ENCODE assay signal across 8 cellular contexts in the genomic region with DNA sequence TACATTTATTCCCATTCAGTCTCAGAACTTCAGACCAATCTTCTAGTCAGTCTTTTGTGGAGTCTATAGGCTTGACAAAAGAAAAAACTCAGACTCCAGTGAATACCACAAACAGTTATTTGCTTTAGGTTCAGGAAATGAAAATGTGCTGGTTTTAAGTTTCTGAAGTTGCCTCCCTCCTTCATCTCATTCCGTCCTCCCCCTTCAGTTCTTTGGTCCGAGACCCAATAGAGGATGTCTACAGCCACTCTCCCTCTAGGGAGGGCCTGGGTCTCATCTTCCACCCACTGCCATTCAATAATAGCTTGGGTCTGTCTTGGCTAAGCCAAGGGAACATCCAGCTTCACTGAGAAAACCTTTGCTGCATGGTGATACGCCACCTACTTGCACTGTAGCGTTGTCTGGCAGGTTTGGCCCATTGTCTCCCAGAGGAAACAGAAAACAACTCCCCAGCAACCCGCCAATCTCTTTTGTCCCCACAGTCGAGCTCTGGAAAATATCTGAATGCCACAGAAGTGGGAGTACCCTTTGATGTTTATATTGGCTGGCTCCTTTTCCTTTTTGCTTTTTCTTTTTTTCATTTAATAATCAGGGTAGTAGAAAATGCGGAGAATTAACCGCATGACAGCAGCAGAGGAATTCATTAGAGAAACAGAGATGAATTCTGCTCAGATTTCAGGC.
DNase-seq lines count a peak whose midpoint lies in the region; ATAC-seq, FAIRE-seq and TF ChIP-seq lines count a peak whose summit lies in the region.

No MANE protein-coding gene starts in this region.

- DNase-seq in NCI-H69 (lab: John Stamatoyannopoulos, UW) (peak; percentile 53), lung (ENCODE audit: low spot score) (no peak), transverse colon (no peak), EL (no peak)
- no peak for DNase-seq in activated effector memory CD4-positive, alpha-beta T cell treated with Interleukin-2 at 50 U/mL for 16 hours
- no peak for DNase-seq in stimulated activated CD4-positive, alpha-beta T cell treated with anti-CD3 and anti-CD28 coated beads, Interleukin-1b, Interleukin-23, amount 100 ng/mL, for 48 hours

- intact Hi-C loops in transverse colon (cut with DNase I; ENCODE audit: low total_unique reads) = no loop called here

- FAIRE-seq in endometrium (lab: Jason Lieb, UNC) = peak; percentile 23

- H3K36me3 ChIP-seq in lung (ENCODE audit: control insufficient read depth in 2 of 2, insufficient read depth in 2 of 2, low read length in 2 of 2) (no peaks in the 10 kb centered on the region), transverse colon (no peaks in the 10 kb centered on the region)

- in situ Hi-C loops in transverse colon (cut with MboI; ENCODE audit: low pct_ligation_motif_present in 1 of 4, low pct_unique_long_range_greater_than_20kb in 1 of 4, low sequenced_read_pairs in 3 of 4) = no loop called here

- H3K27me3 ChIP-seq in lung (ENCODE audit: control insufficient read depth, insufficient read depth) (no peaks in the 10 kb centered on the region), transverse colon (no peaks in the 10 kb centered on the region)

- peaks cover 0 to 3% of the 10 kb centered on the region in 2 donors for H3K4me1 ChIP-seq in lung (ENCODE audit: control insufficient read depth in 2 of 2, insufficient read depth in 2 of 2, low read length in 2 of 2)
- peaks cover 6 to 42% (median 24%) of the 10 kb centered on the region in 4 donors for H3K4me1 ChIP-seq in transverse colon

- ATAC-seq in lung (ENCODE audit: insufficient read depth, low FRiP score) (no peak), GM21528 (IDR thresholded peaks at IDR 0.05; ENCODE audit: low FRiP score, unreplicated experiment) (no peak)

- WGBS in lung, 2 donors = 67 to 74% methylated on average over 8 of the region's 8 CpGs
- WGBS in transverse colon (ENCODE audit: low coverage in 1 of 2), 2 donors = 64 to 70% methylated on average over 8 of the region's 8 CpGs

- H3K4me3 ChIP-seq in lung (no peak overlapping the region), transverse colon (no peak overlapping the region)

- no peaks in the 10 kb centered on the region for H3K9me3 ChIP-seq in lung (ENCODE audit: control insufficient read depth in 2 of 2, insufficient read depth in 1 of 2, low read length in 1 of 2)
- no peaks in the 10 kb centered on the region for H3K9me3 ChIP-seq in transverse colon

- TF ChIP-seq POLR2A in transverse colon (IDR thresholded peaks at IDR 0.05) = no peak

- peak overlapping the region; percentile 57 to 74 for H3K27ac ChIP-seq in lung (ENCODE audit: low read depth in 1 of 2, low read length in 1 of 2)
- peak overlapping the region; percentile 51 to 79 (median 66) for H3K27ac ChIP-seq in transverse colon

- TF ChIP-seq CTCF in lung (IDR thresholded peaks at IDR 0.05; ENCODE audit: control extremely low read depth, extremely low read depth) (no peak), transverse colon (IDR thresholded peaks at IDR 0.05) (no peak)

- no peak for TF ChIP-seq EP300 in transverse colon (IDR thresholded peaks at IDR 0.05; ENCODE audit: low read depth)
